In the genomic region with DNA sequence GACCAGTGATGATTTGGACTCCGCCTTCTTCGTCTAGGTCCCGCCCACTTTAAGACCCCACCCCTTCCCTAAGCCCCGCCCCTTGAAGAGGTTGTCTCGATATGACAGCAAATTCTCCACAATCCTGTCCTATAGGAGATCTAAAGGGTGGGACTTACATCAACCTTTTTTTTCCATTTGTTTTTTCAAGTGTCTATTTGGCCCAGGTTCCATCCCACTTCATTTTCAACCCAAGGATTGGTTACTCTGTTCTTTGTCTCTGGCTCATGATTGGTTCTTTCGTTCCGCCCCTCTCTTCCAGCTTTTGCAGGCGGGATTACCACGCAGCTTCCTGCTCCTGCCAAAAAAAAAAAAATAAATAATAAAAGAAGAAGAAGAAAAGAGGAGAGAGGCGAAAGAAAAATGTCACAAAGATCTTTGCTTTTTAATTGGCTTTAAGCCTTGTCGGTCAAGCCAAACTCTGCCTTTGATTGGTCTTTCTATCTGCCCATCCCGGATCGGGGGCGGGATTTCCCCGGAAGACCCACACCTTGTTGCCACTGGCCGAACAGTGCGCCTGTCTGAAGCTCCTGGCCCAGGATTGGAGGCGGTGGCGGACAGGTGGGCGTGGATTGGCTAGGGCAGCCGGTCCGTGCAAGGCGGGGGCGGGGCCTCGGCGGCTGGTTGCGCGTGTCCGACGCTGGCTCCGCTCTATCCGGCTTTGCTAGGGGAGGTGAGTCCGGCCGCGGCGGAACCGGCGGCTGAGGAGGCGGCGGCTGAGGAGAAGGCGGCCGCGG, we compare ENCODE assay signal across 1 cellular context.
TF ChIP-seq lines count a peak whose summit lies in the region.

No MANE protein-coding gene starts in this region.

TF ChIP-seq in K562, 482 proteins besides CTCF, POLR2A, EP300 and RAD21 (continued from another document):
- TF ChIP-seq, protein P1, sequence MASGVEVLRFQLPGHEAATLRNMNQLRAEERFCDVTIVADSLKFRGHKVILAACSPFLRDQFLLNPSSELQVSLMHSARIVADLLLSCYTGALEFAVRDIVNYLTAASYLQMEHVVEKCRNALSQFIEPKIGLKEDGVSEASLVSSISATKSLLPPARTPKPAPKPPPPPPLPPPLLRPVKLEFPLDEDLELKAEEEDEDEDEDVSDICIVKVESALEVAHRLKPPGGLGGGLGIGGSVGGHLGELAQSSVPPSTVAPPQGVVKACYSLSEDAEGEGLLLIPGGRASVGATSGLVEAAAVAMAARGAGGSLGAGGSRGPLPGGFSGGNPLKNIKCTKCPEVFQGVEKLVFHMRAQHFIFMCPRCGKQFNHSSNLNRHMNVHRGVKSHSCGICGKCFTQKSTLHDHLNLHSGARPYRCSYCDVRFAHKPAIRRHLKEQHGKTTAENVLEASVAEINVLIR (CRISPR knock-in tag; IDR thresholded peaks at IDR 0.05) = 0 out of 2 replicates have a peak, but pooled peaks have one; percentile 21
- TF ChIP-seq TBP (optimal IDR thresholded peaks at IDR 0.05; ENCODE audit: low read depth, low read length) = peak; percentile 87
- TF ChIP-seq, protein P2, sequence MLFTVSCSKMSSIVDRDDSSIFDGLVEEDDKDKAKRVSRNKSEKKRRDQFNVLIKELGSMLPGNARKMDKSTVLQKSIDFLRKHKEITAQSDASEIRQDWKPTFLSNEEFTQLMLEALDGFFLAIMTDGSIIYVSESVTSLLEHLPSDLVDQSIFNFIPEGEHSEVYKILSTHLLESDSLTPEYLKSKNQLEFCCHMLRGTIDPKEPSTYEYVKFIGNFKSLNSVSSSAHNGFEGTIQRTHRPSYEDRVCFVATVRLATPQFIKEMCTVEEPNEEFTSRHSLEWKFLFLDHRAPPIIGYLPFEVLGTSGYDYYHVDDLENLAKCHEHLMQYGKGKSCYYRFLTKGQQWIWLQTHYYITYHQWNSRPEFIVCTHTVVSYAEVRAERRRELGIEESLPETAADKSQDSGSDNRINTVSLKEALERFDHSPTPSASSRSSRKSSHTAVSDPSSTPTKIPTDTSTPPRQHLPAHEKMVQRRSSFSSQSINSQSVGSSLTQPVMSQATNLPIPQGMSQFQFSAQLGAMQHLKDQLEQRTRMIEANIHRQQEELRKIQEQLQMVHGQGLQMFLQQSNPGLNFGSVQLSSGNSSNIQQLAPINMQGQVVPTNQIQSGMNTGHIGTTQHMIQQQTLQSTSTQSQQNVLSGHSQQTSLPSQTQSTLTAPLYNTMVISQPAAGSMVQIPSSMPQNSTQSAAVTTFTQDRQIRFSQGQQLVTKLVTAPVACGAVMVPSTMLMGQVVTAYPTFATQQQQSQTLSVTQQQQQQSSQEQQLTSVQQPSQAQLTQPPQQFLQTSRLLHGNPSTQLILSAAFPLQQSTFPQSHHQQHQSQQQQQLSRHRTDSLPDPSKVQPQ (CRISPR knock-in tag; IDR thresholded peaks at IDR 0.05; ENCODE audit: borderline replicate concordance) = no peak
- TF ChIP-seq, protein P3, sequence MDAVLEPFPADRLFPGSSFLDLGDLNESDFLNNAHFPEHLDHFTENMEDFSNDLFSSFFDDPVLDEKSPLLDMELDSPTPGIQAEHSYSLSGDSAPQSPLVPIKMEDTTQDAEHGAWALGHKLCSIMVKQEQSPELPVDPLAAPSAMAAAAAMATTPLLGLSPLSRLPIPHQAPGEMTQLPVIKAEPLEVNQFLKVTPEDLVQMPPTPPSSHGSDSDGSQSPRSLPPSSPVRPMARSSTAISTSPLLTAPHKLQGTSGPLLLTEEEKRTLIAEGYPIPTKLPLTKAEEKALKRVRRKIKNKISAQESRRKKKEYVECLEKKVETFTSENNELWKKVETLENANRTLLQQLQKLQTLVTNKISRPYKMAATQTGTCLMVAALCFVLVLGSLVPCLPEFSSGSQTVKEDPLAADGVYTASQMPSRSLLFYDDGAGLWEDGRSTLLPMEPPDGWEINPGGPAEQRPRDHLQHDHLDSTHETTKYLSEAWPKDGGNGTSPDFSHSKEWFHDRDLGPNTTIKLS (IDR thresholded peaks at IDR 0.05; ENCODE audit: borderline replicate concordance, low read depth) = no peak
- no peak for TF ChIP-seq CREB3 (tag; conservative IDR thresholded peaks at IDR 0.05; ENCODE audit: low read depth)
- peak; percentile 99 for TF ChIP-seq RBM25 (IDR thresholded peaks at IDR 0.05; ENCODE audit: low read depth, low read length, severe bottlenecking)
- TF ChIP-seq NFRKB (IDR thresholded peaks at IDR 0.05; ENCODE audit: low read depth) = no peak
- peak; percentile 84 to 86 for TF ChIP-seq NRF1 (conservative IDR thresholded peaks at IDR 0.05 in 1 of 2, IDR thresholded peaks at IDR 0.05 in 1 of 2)
- peak; percentile 79 for TF ChIP-seq SP1 (CRISPR knock-in tag; IDR thresholded peaks at IDR 0.05)
- peak; percentile 100 for TF ChIP-seq MBD2 (IDR thresholded peaks at IDR 0.05; ENCODE audit: borderline replicate concordance, low read depth)
- TF ChIP-seq ATF1 (CRISPR knock-in tag; IDR thresholded peaks at IDR 0.05) = no peak
- peak; percentile 95 for TF ChIP-seq ATF1 (tag; IDR thresholded peaks at IDR 0.05)
- TF ChIP-seq NFYB (IDR thresholded peaks at IDR 0.05; ENCODE audit: extremely low read depth, insufficient read length) = peak; percentile 82
- TF ChIP-seq KDM5B (IDR thresholded peaks at IDR 0.05; ENCODE audit: insufficient replicate concordance, low read depth, low read length) = peak; percentile 17
- TF ChIP-seq MAFK (IDR thresholded peaks at IDR 0.05; ENCODE audit: low read length) = no peak
